ENCODE assay signal across 8 cellular contexts in genomic region chr15:45705510-45706473, GRCh38.
DNase-seq lines count a peak whose midpoint lies in the region; ATAC-seq and TF ChIP-seq lines count a peak whose summit lies in the region.

No MANE protein-coding gene starts in this region.

- ATAC-seq in GM19328 (IDR thresholded peaks at IDR 0.05; ENCODE audit: unreplicated experiment) (peak; percentile 68), HG03469 (IDR thresholded peaks at IDR 0.05; ENCODE audit: unreplicated experiment) (peak; percentile 68), lower lobe of right lung (peak; percentile 93)

- H3K9me3 ChIP-seq in lower lobe of right lung: no peaks in the 10 kb centered on the region

- H3K4me1 ChIP-seq in lower lobe of right lung: peaks cover 9% of the 10 kb centered on the region

- peak in 12 of 14 donors; percentile 5 to 78 (median 50) for DNase-seq in C1 segment of cervical spinal cord (lab: John Stamatoyannopoulos, UW)
- DNase-seq in NCI-H524 (lab: John Stamatoyannopoulos, UW): peak; percentile 85 to 94
- DNase-seq in activated CD4-positive, alpha-beta T cell treated with anti-CD3 and anti-CD28 coated beads, Interleukin-2, amount 50 U/mL, for 24 hours (ENCODE audit: low read depth in 1 of 2, low spot score in 1 of 2): peak; percentile 39 to 52
- peak; percentile 84 for DNase-seq in ecto neural progenitor cell (ENCODE audit: low spot score)
- DNase-seq in lower lobe of right lung: peak; percentile 69
- peak; percentile 50 to 64 for DNase-seq in stimulated activated CD4-positive, alpha-beta T cell treated with anti-CD3 and anti-CD28 coated beads, Interleukin-4, amount 100 ng/mL, for 48 hours (ENCODE audit: low read depth in 2 of 2)

- peaks cover 11% of the 10 kb centered on the region for H3K27me3 ChIP-seq in lower lobe of right lung (ENCODE audit: low read depth)

- H3K4me3 ChIP-seq in lower lobe of right lung: peak overlapping the region; percentile 54

- peak; percentile 94 for TF ChIP-seq CTCF in lower lobe of right lung (IDR thresholded peaks at IDR 0.05)

- intact Hi-C loops in lower lobe of right lung (cut with DNase I): no loop called here

- H3K27ac ChIP-seq in lower lobe of right lung: no peak overlapping the region

- H3K36me3 ChIP-seq in lower lobe of right lung: no peaks in the 10 kb centered on the region
